In genomic region chr5:81852277-81853004, GRCh38 we compare ENCODE assay signal across 1 cellular context.
A peak's percentile ranks its signal among the peaks of the same experiment; 100 is the strongest.
TF ChIP-seq lines count a peak whose summit lies in the region.

No MANE protein-coding gene starts in this region.

TF ChIP-seq in K562, 482 proteins besides CTCF, POLR2A, EP300 and RAD21 (continued from another document):
- TF ChIP-seq, protein P1, sequence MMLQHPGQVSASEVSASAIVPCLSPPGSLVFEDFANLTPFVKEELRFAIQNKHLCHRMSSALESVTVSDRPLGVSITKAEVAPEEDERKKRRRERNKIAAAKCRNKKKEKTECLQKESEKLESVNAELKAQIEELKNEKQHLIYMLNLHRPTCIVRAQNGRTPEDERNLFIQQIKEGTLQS (IDR thresholded peaks at IDR 0.05), result no peak
- TF ChIP-seq, protein P1 (CRISPR knock-in tag; conservative IDR thresholded peaks at IDR 0.05), result no peak
- TF ChIP-seq ATF7 (IDR thresholded peaks at IDR 0.05) (no peak), ZNF449 (CRISPR knock-in tag; IDR thresholded peaks at IDR 0.05) (no peak), MTF1 (CRISPR knock-in tag; IDR thresholded peaks at IDR 0.05; ENCODE audit: borderline replicate concordance) (no peak), SLC30A9 (CRISPR knock-in tag; IDR thresholded peaks at IDR 0.05) (no peak), MLLT1 (IDR thresholded peaks at IDR 0.05) (peak in 1 of 2 experiments; percentile 53; a peak in 1 of 4 replicates), MAFK (IDR thresholded peaks at IDR 0.05; ENCODE audit: low read length) (no peak), CXXC5 (CRISPR knock-in tag; IDR thresholded peaks at IDR 0.05) (peak; percentile 46), SUPT5H (IDR thresholded peaks at IDR 0.05) (no peak), SMARCB1 (IDR thresholded peaks at IDR 0.05; ENCODE audit: insufficient read length, low read depth) (no peak), TFAP4 (CRISPR knock-in tag; IDR thresholded peaks at IDR 0.05; ENCODE audit: borderline replicate concordance) (peak; percentile 45; the same call in 1 of the 2 replicates), ZKSCAN1 (IDR thresholded peaks at IDR 0.05; ENCODE audit: low read depth, low read length) (no peak), MAZ (CRISPR knock-in tag; conservative IDR thresholded peaks at IDR 0.05 in 1 of 2, IDR thresholded peaks at IDR 0.05 in 1 of 2) (no peak), SRSF3 (IDR thresholded peaks at IDR 0.05; ENCODE audit: insufficient read depth, low read length) (no peak), THAP7 (CRISPR knock-in tag; IDR thresholded peaks at IDR 0.05) (no peak), ZNF398 (CRISPR knock-in tag; IDR thresholded peaks at IDR 0.05) (no peak), PHF21A (IDR thresholded peaks at IDR 0.05; ENCODE audit: borderline replicate concordance, low read depth) (no peak), KLF6 (CRISPR knock-in tag; IDR thresholded peaks at IDR 0.05; ENCODE audit: borderline replicate concordance) (no peak), NCOA1 (IDR thresholded peaks at IDR 0.05; ENCODE audit: low read depth) (no peak), TEAD4 (IDR thresholded peaks at IDR 0.05; ENCODE audit: low read length) (peak; percentile 39), TEAD4 (CRISPR knock-in tag; IDR thresholded peaks at IDR 0.05; ENCODE audit: borderline replicate concordance) (no peak), GATAD2A (IDR thresholded peaks at IDR 0.05) (no peak), HDAC2 (IDR thresholded peaks at IDR 0.05) (0 out of 2 replicates have a peak, but pooled peaks have one; percentile 21), SNIP1 (IDR thresholded peaks at IDR 0.05; ENCODE audit: low read depth) (no peak), ELF1 (tag; IDR thresholded peaks at IDR 0.05) (no peak), ELF4 (CRISPR knock-in tag; IDR thresholded peaks at IDR 0.05) (no peak), FOXP1 (CRISPR knock-in tag; IDR thresholded peaks at IDR 0.05) (no peak)
- TF ChIP-seq, protein P2, sequence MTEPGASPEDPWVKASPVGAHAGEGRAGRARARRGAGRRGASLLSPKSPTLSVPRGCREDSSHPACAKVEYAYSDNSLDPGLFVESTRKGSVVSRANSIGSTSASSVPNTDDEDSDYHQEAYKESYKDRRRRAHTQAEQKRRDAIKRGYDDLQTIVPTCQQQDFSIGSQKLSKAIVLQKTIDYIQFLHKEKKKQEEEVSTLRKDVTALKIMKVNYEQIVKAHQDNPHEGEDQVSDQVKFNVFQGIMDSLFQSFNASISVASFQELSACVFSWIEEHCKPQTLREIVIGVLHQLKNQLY (CRISPR knock-in tag; conservative IDR thresholded peaks at IDR 0.05), result no peak
- TF ChIP-seq, protein P3, sequence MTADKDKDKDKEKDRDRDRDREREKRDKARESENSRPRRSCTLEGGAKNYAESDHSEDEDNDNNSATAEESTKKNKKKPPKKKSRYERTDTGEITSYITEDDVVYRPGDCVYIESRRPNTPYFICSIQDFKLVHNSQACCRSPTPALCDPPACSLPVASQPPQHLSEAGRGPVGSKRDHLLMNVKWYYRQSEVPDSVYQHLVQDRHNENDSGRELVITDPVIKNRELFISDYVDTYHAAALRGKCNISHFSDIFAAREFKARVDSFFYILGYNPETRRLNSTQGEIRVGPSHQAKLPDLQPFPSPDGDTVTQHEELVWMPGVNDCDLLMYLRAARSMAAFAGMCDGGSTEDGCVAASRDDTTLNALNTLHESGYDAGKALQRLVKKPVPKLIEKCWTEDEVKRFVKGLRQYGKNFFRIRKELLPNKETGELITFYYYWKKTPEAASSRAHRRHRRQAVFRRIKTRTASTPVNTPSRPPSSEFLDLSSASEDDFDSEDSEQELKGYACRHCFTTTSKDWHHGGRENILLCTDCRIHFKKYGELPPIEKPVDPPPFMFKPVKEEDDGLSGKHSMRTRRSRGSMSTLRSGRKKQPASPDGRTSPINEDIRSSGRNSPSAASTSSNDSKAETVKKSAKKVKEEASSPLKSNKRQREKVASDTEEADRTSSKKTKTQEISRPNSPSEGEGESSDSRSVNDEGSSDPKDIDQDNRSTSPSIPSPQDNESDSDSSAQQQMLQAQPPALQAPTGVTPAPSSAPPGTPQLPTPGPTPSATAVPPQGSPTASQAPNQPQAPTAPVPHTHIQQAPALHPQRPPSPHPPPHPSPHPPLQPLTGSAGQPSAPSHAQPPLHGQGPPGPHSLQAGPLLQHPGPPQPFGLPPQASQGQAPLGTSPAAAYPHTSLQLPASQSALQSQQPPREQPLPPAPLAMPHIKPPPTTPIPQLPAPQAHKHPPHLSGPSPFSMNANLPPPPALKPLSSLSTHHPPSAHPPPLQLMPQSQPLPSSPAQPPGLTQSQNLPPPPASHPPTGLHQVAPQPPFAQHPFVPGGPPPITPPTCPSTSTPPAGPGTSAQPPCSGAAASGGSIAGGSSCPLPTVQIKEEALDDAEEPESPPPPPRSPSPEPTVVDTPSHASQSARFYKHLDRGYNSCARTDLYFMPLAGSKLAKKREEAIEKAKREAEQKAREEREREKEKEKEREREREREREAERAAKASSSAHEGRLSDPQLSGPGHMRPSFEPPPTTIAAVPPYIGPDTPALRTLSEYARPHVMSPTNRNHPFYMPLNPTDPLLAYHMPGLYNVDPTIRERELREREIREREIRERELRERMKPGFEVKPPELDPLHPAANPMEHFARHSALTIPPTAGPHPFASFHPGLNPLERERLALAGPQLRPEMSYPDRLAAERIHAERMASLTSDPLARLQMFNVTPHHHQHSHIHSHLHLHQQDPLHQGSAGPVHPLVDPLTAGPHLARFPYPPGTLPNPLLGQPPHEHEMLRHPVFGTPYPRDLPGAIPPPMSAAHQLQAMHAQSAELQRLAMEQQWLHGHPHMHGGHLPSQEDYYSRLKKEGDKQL (CRISPR knock-in tag; IDR thresholded peaks at IDR 0.05; ENCODE audit: borderline replicate concordance), result no peak
- TF ChIP-seq, protein P4, sequence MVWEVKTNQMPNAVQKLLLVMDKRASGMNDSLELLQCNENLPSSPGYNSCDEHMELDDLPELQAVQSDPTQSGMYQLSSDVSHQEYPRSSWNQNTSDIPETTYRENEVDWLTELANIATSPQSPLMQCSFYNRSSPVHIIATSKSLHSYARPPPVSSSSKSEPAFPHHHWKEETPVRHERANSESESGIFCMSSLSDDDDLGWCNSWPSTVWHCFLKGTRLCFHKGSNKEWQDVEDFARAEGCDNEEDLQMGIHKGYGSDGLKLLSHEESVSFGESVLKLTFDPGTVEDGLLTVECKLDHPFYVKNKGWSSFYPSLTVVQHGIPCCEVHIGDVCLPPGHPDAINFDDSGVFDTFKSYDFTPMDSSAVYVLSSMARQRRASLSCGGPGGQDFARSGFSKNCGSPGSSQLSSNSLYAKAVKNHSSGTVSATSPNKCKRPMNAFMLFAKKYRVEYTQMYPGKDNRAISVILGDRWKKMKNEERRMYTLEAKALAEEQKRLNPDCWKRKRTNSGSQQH (CRISPR knock-in tag; IDR thresholded peaks at IDR 0.05), result no peak
- TF ChIP-seq, protein P5, sequence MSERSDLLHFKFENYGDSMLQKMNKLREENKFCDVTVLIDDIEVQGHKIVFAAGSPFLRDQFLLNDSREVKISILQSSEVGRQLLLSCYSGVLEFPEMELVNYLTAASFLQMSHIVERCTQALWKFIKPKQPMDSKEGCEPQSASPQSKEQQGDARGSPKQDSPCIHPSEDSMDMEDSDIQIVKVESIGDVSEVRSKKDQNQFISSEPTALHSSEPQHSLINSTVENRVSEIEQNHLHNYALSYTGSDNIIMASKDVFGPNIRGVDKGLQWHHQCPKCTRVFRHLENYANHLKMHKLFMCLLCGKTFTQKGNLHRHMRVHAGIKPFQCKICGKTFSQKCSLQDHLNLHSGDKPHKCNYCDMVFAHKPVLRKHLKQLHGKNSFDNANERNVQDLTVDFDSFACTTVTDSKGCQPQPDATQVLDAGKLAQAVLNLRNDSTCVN (CRISPR knock-in tag; IDR thresholded peaks at IDR 0.05), result no peak
TF ChIP-seq in K562: peak in this region for 38.
